Comparison of ENCODE assay signal across 24 cellular contexts in the genomic region with DNA sequence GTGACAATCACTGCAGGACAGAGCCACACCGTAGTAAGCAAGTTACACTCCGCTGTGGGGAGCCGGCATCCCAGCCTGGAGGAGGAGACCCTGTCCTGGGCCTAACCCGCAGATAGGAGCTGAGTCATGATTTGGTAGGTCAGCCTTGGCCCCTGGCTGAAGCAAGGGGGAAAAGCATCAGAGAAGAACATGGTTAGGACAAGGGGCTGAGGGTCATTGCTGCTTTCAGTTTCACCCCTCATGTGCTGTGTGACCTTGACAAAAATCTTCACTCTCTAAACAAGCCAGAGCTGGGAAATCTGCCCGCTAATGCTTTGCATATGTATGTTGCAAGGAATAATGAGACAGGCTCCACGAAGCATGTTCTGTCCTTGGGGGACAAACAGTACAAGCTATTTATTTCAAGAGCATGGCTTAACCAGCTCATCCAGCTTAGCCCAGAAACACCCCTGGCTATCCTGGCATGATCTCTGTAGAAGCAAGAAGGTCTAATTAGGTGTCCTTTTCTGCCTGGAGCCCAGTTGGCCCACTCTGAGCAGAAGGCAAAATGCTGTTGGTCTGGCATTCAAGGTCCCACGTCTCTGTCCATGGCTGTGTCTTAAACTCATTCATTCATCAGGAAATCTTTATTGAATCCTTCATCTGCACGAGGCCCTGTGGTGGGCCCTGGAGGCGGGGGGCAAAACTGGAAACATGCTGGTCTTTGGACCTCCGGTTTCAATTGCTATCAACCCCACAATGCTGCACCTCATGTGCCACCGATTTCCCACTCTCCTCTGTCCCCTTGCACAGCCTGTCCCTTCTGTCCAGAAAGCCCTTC.
DNase-seq lines count a peak whose midpoint lies in the region; ATAC-seq, FAIRE-seq and TF ChIP-seq lines count a peak whose summit lies in the region.
"Had no signal": no experiment of that assay in that cellular context is flagged by ENCODE, and none has a peak within 500 bp of the region (broad histone marks: within the 10 kb centered on the region; RNA-seq: fewer than 3 reads in every experiment).

No MANE protein-coding gene starts in this region.

- peaks cover 8% of the 10 kb centered on the region for H3K27me3 Mint-ChIP-seq in activated CD4-positive, alpha-beta memory T cell treated with anti-CD3 and anti-CD28 coated beads, Interleukin-2, amount 10 ng/mL, durations not matched to agents 7 days and 5 days
- H3K27me3 Mint-ChIP-seq in activated CD4-positive, alpha-beta memory T cell treated with anti-CD3 and anti-CD28 coated beads for 36 hours: peaks cover 9% of the 10 kb centered on the region
- H3K27me3 Mint-ChIP-seq in type B pancreatic cell (peaks cover 8% of the 10 kb centered on the region), chondrocyte (ENCODE audit: low read depth) (no peaks in the 10 kb centered on the region)

- ATAC-seq in K562 (no peak), HepG2 (peak; percentile 49)
- ATAC-seq: activated naive CD4-positive, alpha-beta T cell treated with anti-CD3 and anti-CD28 coated beads, Interleukin-2, amount 50 U/mL, for 72 hours; Right ventricle myocardium inferior had no signal

- no peak for TF ChIP-seq CTCF in K562 (IDR thresholded peaks at IDR 0.05 in 2 of 3, conservative IDR thresholded peaks at IDR 0.05 in 1 of 3; ENCODE audit: insufficient read depth in 2 of 3, low read depth in 1 of 3, low read length in 3 of 3)
- no peak for TF ChIP-seq CTCF in HepG2 (CRISPR knock-in tag; IDR thresholded peaks at IDR 0.05)
- TF ChIP-seq CTCF in type B pancreatic cell (conservative IDR thresholded peaks at IDR 0.05): no peak
- TF ChIP-seq CTCF in chondrocyte (IDR thresholded peaks at IDR 0.05): no peak

- no peak for TF ChIP-seq EP300 in K562 (IDR thresholded peaks at IDR 0.05; ENCODE audit: low read length)
- no peak for TF ChIP-seq EP300 in HepG2 (IDR thresholded peaks at IDR 0.05; ENCODE audit: low read depth in 2 of 2, low read length in 2 of 2)
- TF ChIP-seq EP300 in HepG2 (CRISPR knock-in tag; IDR thresholded peaks at IDR 0.05; ENCODE audit: borderline replicate concordance): no peak

- H3K4me1 Mint-ChIP-seq in activated CD4-positive, alpha-beta memory T cell treated with anti-CD3 and anti-CD28 coated beads, Interleukin-2, amount 10 ng/mL, durations not matched to agents 7 days and 5 days: no peaks in the 10 kb centered on the region
- peaks cover 11% of the 10 kb centered on the region for H3K4me1 Mint-ChIP-seq in activated CD4-positive, alpha-beta memory T cell treated with anti-CD3 and anti-CD28 coated beads for 36 hours (ENCODE audit: low read depth)
- H3K4me1 Mint-ChIP-seq in type B pancreatic cell (ENCODE audit: unreplicated experiment) (peaks cover 3% of the 10 kb centered on the region), chondrocyte (ENCODE audit: low read depth) (peaks cover 12% of the 10 kb centered on the region)
- H3K4me1 Mint-ChIP-seq: CD14-positive monocyte had no signal

- no peak overlapping the region for H3K4me3 Mint-ChIP-seq in activated CD4-positive, alpha-beta memory T cell treated with anti-CD3 and anti-CD28 coated beads, Interleukin-2, amount 10 ng/mL, durations not matched to agents 7 days and 5 days
- H3K4me3 Mint-ChIP-seq in activated CD4-positive, alpha-beta memory T cell treated with anti-CD3 and anti-CD28 coated beads for 36 hours: no peak overlapping the region
- H3K4me3 Mint-ChIP-seq in type B pancreatic cell: no peak overlapping the region
- H3K4me3 Mint-ChIP-seq in chondrocyte (ENCODE audit: unreplicated experiment): no peak overlapping the region
- H3K4me3 Mint-ChIP-seq: CD14-positive monocyte; natural killer cell treated with Interleukin-12 subunit alpha and Interleukin-12 subunit beta and Interleukin-15 and Interleukin-18, amount 100 ng/mL, for 72 hours had no signal

- H3K9ac ChIP-seq in K562 (ENCODE audit: insufficient read depth in 1 of 2, low read depth in 2 of 2, low read length in 2 of 2): no peak overlapping the region
- H3K9ac ChIP-seq in HepG2 (ENCODE audit: insufficient read depth, low read depth, low read length): no peak overlapping the region
- H3K9ac ChIP-seq: GM23248 had no signal

- intact Hi-C loops in activated CD4-positive, alpha-beta memory T cell treated with anti-CD3 and anti-CD28 coated beads for 36 hours (cut with micrococcal nuclease): no loop called here
- intact Hi-C loops in K562 (cut with micrococcal nuclease): loop anchor here (10.0 kb wide), 1 partner anchor 180 kb away; no protein-coding TSS in a partner anchor
- intact Hi-C loops in HepG2 (cut with micrococcal nuclease; ENCODE audit: unreplicated experiment): no loop called here

- no peaks in the 10 kb centered on the region for H3K9me3 Mint-ChIP-seq in activated CD4-positive, alpha-beta memory T cell treated with anti-CD3 and anti-CD28 coated beads, Interleukin-2, amount 10 ng/mL, durations not matched to agents 7 days and 5 days
- peaks cover 5% of the 10 kb centered on the region for H3K9me3 Mint-ChIP-seq in activated CD4-positive, alpha-beta memory T cell treated with anti-CD3 and anti-CD28 coated beads for 36 hours
- H3K9me3 Mint-ChIP-seq in type B pancreatic cell (peaks cover 4% of the 10 kb centered on the region), chondrocyte (ENCODE audit: low read depth) (peaks cover 8% of the 10 kb centered on the region)
- H3K9me3 Mint-ChIP-seq: activated naive CD4-positive, alpha-beta T cell treated with anti-CD3 and anti-CD28 coated beads, Interleukin-2, amount 50 U/mL, for 72 hours had no signal

- peak; percentile 4 for DNase-seq in activated CD4-positive, alpha-beta memory T cell treated with anti-CD3 and anti-CD28 coated beads, Interleukin-2, amount 10 ng/mL, durations not matched to agents 7 days and 5 days
- DNase-seq in activated CD4-positive, alpha-beta memory T cell treated with anti-CD3 and anti-CD28 coated beads for 36 hours: no peak
- DNase-seq in K562 (ENCODE audit: extremely low read depth in 1 of 4, low spot score in 3 of 4) (no peak), HepG2 (ENCODE audit: low spot score) (no peak), type B pancreatic cell (ENCODE audit: extremely low spot score, unreplicated experiment) (peak; percentile 45), chondrocyte (ENCODE audit: low spot score) (no peak), activated gamma-delta T cell treated with Interleukin-2 at 50 U/mL for 16 hours (no peak)
- DNase-seq in activated CD4-positive, CD25-positive, alpha-beta regulatory T cell (lab: John Stamatoyannopoulos, UW): no peak
- DNase-seq: 8988T; activated CD4-positive, CD25-positive, alpha-beta regulatory T cell treated with anti-CD3 and anti-CD28 coated beads, Interleukin-2, amount 50 U/mL, for 72 hours; effector CD4-positive, alpha-beta T cell; GM23248; MM.1S; NCI-H2081 treated with DMSO at 0.1 percent for 48 hours; NCI-H774; stimulated activated CD4-positive, alpha-beta T cell treated with anti-CD3 and anti-CD28 coated beads, Interleukin-2, amount 100 ng/mL, for 24 hours; T-helper 2 cell had no signal

- no peaks in the 10 kb centered on the region for H4K20me1 ChIP-seq in K562 (replicated peaks; ENCODE audit: control insufficient read depth, insufficient read depth, low read length)
- H4K20me1 ChIP-seq in HepG2 (ENCODE audit: insufficient read depth, low read length): no peaks in the 10 kb centered on the region

- TF ChIP-seq POLR2A in K562 (conservative IDR thresholded peaks at IDR 0.05) (no peak), HepG2 (IDR thresholded peaks at IDR 0.05; ENCODE audit: insufficient read depth in 1 of 2, low read depth in 2 of 2, low read length in 2 of 2) (no peak)

- no peaks in the 10 kb centered on the region for H3K4me1 ChIP-seq in K562 (replicated peaks in 1 of 2; ENCODE audit: control insufficient read depth in 2 of 2, insufficient read depth in 2 of 2, low read length in 2 of 2)
- no peaks in the 10 kb centered on the region for H3K4me1 ChIP-seq in HepG2 (ENCODE audit: insufficient read depth, low read length)
- H3K4me1 ChIP-seq: breast epithelium had no signal

- H3K9me1 ChIP-seq in K562 (ENCODE audit: control insufficient read depth, insufficient read depth, low read length): no peaks in the 10 kb centered on the region

- POLR2A ChIA-PET in activated CD4-positive, alpha-beta memory T cell treated with anti-CD3 and anti-CD28 coated beads, Interleukin-2, amount 10 ng/mL, durations not matched to agents 7 days and 5 days (lab: Charles Lee): no interaction called here
- POLR2A ChIA-PET in activated CD4-positive, alpha-beta memory T cell treated with anti-CD3 and anti-CD28 coated beads for 36 hours (lab: Charles Lee): no interaction called here
- POLR2A ChIA-PET in K562 (lab: Yijun Ruan, JAX) (no interaction called here), HepG2 (lab: Yijun Ruan, JAX) (no interaction called here)

- H3K27ac ChIP-seq in K562 (ENCODE audit: extremely low read depth, low read depth, low read length) (no peak overlapping the region), HepG2 (ENCODE audit: extremely low read length, insufficient read depth, low read length) (no peak overlapping the region)
- H3K27ac ChIP-seq: foreskin keratinocyte, GM23248, thoracic aorta had no signal

- no peak overlapping the region for H3K4me2 ChIP-seq in K562 (ENCODE audit: insufficient read depth, low read length)
- H3K4me2 ChIP-seq in HepG2 (ENCODE audit: low read depth, low read length): no peak overlapping the region

- H3K79me2 ChIP-seq in K562 (ENCODE audit: control insufficient read depth, insufficient read depth, low read length) (no peaks in the 10 kb centered on the region), HepG2 (ENCODE audit: insufficient read depth, low read length) (no peaks in the 10 kb centered on the region)

- no peak for TF ChIP-seq RAD21 in K562 (CRISPR knock-in tag; conservative IDR thresholded peaks at IDR 0.05 in 1 of 2, IDR thresholded peaks at IDR 0.05 in 1 of 2)
- no peak for TF ChIP-seq RAD21 in HepG2 (CRISPR knock-in tag; IDR thresholded peaks at IDR 0.05)

- H3K27me3 ChIP-seq in K562 (ENCODE audit: control insufficient read depth in 2 of 2, insufficient read depth in 2 of 2, low read length in 2 of 2): 0 out of 5 replicates have a peak, but pooled peaks cover 0 to 3% of the 10 kb centered on the region in 2 experiments
- no peaks in the 10 kb centered on the region; a peak in 1 of 5 replicates for H3K27me3 ChIP-seq in HepG2 (ENCODE audit: control insufficient read depth in 1 of 2, insufficient read depth in 2 of 2, low read length in 2 of 2)
- H3K27me3 ChIP-seq: breast epithelium, foreskin keratinocyte had no signal

- in situ Hi-C loops in K562 (cut with MboI) (no loop called here), HepG2 (cut with HindIII; ENCODE audit: extremely low pct_ligation_motif_present, low pct_unique_long_range_greater_than_20kb) (no loop called here)

- H3K9me3 ChIP-seq in K562 (replicated peaks; ENCODE audit: control insufficient read depth, insufficient read depth, low read depth, low read length) (no peaks in the 10 kb centered on the region), HepG2 (ENCODE audit: low read length) (no peaks in the 10 kb centered on the region)
- H3K9me3 ChIP-seq: breast epithelium, thoracic aorta had no signal

- no peak for FAIRE-seq in K562 (lab: Jason Lieb, UNC)
- no peak for FAIRE-seq in HepG2 (lab: Jason Lieb, UNC)

- CTCF ChIA-PET in activated CD4-positive, alpha-beta memory T cell treated with anti-CD3 and anti-CD28 coated beads, Interleukin-2, amount 10 ng/mL, durations not matched to agents 7 days and 5 days (lab: Charles Lee): no interaction called here
- CTCF ChIA-PET in activated CD4-positive, alpha-beta memory T cell treated with anti-CD3 and anti-CD28 coated beads for 36 hours (lab: Charles Lee): interaction anchor here (1.5 kb wide), 1 partner anchor 12 kb away, joined by 3 read pairs; no protein-coding TSS in a partner anchor
- CTCF ChIA-PET in K562 (lab: Yijun Ruan, JAX; ENCODE audit: low intra/inter-chr PET ratio): no interaction called here
- CTCF ChIA-PET in HepG2 (lab: Yijun Ruan, JAX; ENCODE audit: low intra/inter-chr PET ratio, low total read pairs): no interaction called here

- H2AFZ ChIP-seq in K562 (ENCODE audit: low read depth, low read length) (no peak overlapping the region), HepG2 (ENCODE audit: low read length) (no peak overlapping the region)
- H2AFZ ChIP-seq: GM23248 had no signal

- BruUV-seq in K562 (replicated peaks; lab: Mats Ljungman, UMichigan) (no TSS peak), HepG2 (replicated peaks; lab: Mats Ljungman, UMichigan) (no TSS peak)

- H3K4me3 ChIP-seq in K562 (no peak overlapping the region), HepG2 (replicated peaks in 1 of 3; ENCODE audit: insufficient read depth in 1 of 3, low read depth in 2 of 3, low read length in 3 of 3) (no peak overlapping the region)
- H3K4me3 ChIP-seq: breast epithelium, GM23248, thoracic aorta had no signal

- no peaks in the 10 kb centered on the region for H3K36me3 Mint-ChIP-seq in activated CD4-positive, alpha-beta memory T cell treated with anti-CD3 and anti-CD28 coated beads, Interleukin-2, amount 10 ng/mL, durations not matched to agents 7 days and 5 days (ENCODE audit: low read depth)
- H3K36me3 Mint-ChIP-seq in activated CD4-positive, alpha-beta memory T cell treated with anti-CD3 and anti-CD28 coated beads for 36 hours: no peaks in the 10 kb centered on the region
- H3K36me3 Mint-ChIP-seq in type B pancreatic cell (no peaks in the 10 kb centered on the region), chondrocyte (ENCODE audit: low read depth) (peaks cover 5% of the 10 kb centered on the region)
- H3K36me3 Mint-ChIP-seq: CD14-positive monocyte had no signal

- H3K36me3 ChIP-seq in K562 (ENCODE audit: control insufficient read depth, insufficient read depth, low read length) (no peaks in the 10 kb centered on the region), HepG2 (replicated peaks in 1 of 2; ENCODE audit: control insufficient read depth in 1 of 2, insufficient read depth in 2 of 2, low read length in 2 of 2) (no peaks in the 10 kb centered on the region)
- H3K36me3 ChIP-seq: breast epithelium, thoracic aorta had no signal

- H3K27ac Mint-ChIP-seq in activated CD4-positive, alpha-beta memory T cell treated with anti-CD3 and anti-CD28 coated beads, Interleukin-2, amount 10 ng/mL, durations not matched to agents 7 days and 5 days: no peak overlapping the region
- no peak overlapping the region for H3K27ac Mint-ChIP-seq in activated CD4-positive, alpha-beta memory T cell treated with anti-CD3 and anti-CD28 coated beads for 36 hours
- H3K27ac Mint-ChIP-seq in type B pancreatic cell: peak overlapping the region; percentile 44
- H3K27ac Mint-ChIP-seq in chondrocyte (ENCODE audit: unreplicated experiment): no peak overlapping the region
- H3K27ac Mint-ChIP-seq: activated naive CD4-positive, alpha-beta T cell treated with anti-CD3 and anti-CD28 coated beads, Interleukin-2, amount 50 U/mL, for 72 hours; CD14-positive monocyte; natural killer cell treated with Interleukin-12 subunit alpha and Interleukin-12 subunit beta and Interleukin-15 and Interleukin-18, amount 100 ng/mL, for 72 hours had no signal

- WGBS in K562 (ENCODE audit: insufficient coverage, low coverage, missing lambda C conversion rate): 2% methylated on average over 10 of the region's 11 CpGs
- 22% methylated on average over 10 of the region's 11 CpGs for WGBS in HepG2 (ENCODE audit: low lambda C conversion rate)

Comparison
In these comparisons a context has a peak if more than half of its experiments do, and no peak if none do; other contexts are left out.
1. DNase-seq: peak in activated CD4-positive, alpha-beta memory T cell treated with anti-CD3 and anti-CD28 coated beads, Interleukin-2, amount 10 ng/mL, durations not matched to agents 7 days and 5 days (single experiment) and type B pancreatic cell (single experiment); none in activated CD4-positive, alpha-beta memory T cell treated with anti-CD3 and anti-CD28 coated beads for 36 hours (single experiment), K562 (0 of 4), HepG2 (single experiment), chondrocyte (single experiment), activated CD4-positive, CD25-positive, alpha-beta regulatory T cell (0 of 4) and activated gamma-delta T cell treated with Interleukin-2 at 50 U/mL for 16 hours (single experiment).